ENCODE assay signal across 8 cellular contexts in genomic region chr2:238288650-238289573, GRCh38. TPM values are rescaled to one million over a fixed set of nuclear protein-coding genes. Genes with fewer than 3 reads are reported as not detected.
DNase-seq lines count a peak whose midpoint lies in the region; ATAC-seq and TF ChIP-seq lines count a peak whose summit lies in the region.

No MANE protein-coding gene starts in this region.

- peak; percentile 94 for ATAC-seq in HG02798 (IDR thresholded peaks at IDR 0.05; ENCODE audit: poor library complexity, unreplicated experiment)
- ATAC-seq in left cardiac atrium: peak; percentile 91

- peaks cover 53% of the 10 kb centered on the region for H3K4me1 Mint-ChIP-seq in progenitor cell of endocrine pancreas (ENCODE audit: low read depth)

- no peaks in the 10 kb centered on the region for H3K9me3 Mint-ChIP-seq in progenitor cell of endocrine pancreas (ENCODE audit: low read depth)

- H3K4me1 ChIP-seq in adrenal gland (replicated peaks in 1 of 2): peaks cover 23 to 40% of the 10 kb centered on the region in 2 donors
- no peaks in the 10 kb centered on the region for H3K4me1 ChIP-seq in urinary bladder (ENCODE audit: insufficient read depth)

- no peaks in the 10 kb centered on the region for H3K36me3 Mint-ChIP-seq in progenitor cell of endocrine pancreas (ENCODE audit: insufficient read depth)

- no peaks in the 10 kb centered on the region for H3K27me3 ChIP-seq in adrenal gland

- peak overlapping the region; percentile 65 for H3K4me3 ChIP-seq in GM12875 (ENCODE audit: low read depth, low read length)
- peak overlapping the region in 3 of 4 donors; percentile 29 to 84 (median 33) for H3K4me3 ChIP-seq in adrenal gland
- H3K4me3 ChIP-seq in urinary bladder (ENCODE audit: low read depth, low read length): peak overlapping the region; percentile 77

- TF ChIP-seq CTCF in GM12875 (IDR thresholded peaks at IDR 0.05; ENCODE audit: borderline replicate concordance, insufficient read depth, low read depth, low read length) (peak; percentile 40; the same call in 1 of the 2 replicates), adrenal gland (IDR thresholded peaks at IDR 0.05) (peak in 3 of 6 experiments; percentile 29 to 43 (median 31)), progenitor cell of endocrine pancreas (IDR thresholded peaks at IDR 0.05; ENCODE audit: unreplicated experiment) (peak; percentile 60)

- H3K9me3 ChIP-seq in adrenal gland (replicated peaks in 1 of 3): no peaks in the 10 kb centered on the region

- TF ChIP-seq POLR2A in adrenal gland (IDR thresholded peaks at IDR 0.05): peak; percentile 82 to 91

- no peaks in the 10 kb centered on the region for H3K27me3 Mint-ChIP-seq in progenitor cell of endocrine pancreas

- WGBS in adrenal gland, 4 donors: 1 to 2% (median 1%) methylated on average over 15 to 108 of the region's 108 CpGs
- WGBS in urinary bladder: under 1% methylated on average over 108 of the region's 108 CpGs

- H3K36me3 ChIP-seq in adrenal gland (replicated peaks in 1 of 2) (no peaks in the 10 kb centered on the region), urinary bladder (ENCODE audit: insufficient read depth) (no peaks in the 10 kb centered on the region)

- intact Hi-C loops in adrenal gland (cut with DNase I) (no loop called here), left cardiac atrium (cut with DNase I) (no loop called here)

- H3K27ac ChIP-seq in adrenal gland (peak overlapping the region in 4 of 5 donors; percentile 69 to 99 (median 82)), urinary bladder (ENCODE audit: low read depth) (peak overlapping the region; percentile 90)

- DNase-seq in NCI-H1417 treated with DMSO at 0.1 percent for 48 hours (lab: John Stamatoyannopoulos, UW) (peak; percentile 92), SW480 (ENCODE audit: low spot score) (peak; percentile 97), adrenal gland (peak; percentile 96 to 100 (median 99)), left cardiac atrium (peak; percentile 98), progenitor cell of endocrine pancreas (ENCODE audit: low spot score, unreplicated experiment) (peak; percentile 97)

- H3K27ac Mint-ChIP-seq in progenitor cell of endocrine pancreas: peak overlapping the region; percentile 95

- peak overlapping the region; percentile 86 for H3K4me3 Mint-ChIP-seq in progenitor cell of endocrine pancreas (ENCODE audit: low read depth)

RNA-seq across cellular contexts. Expression of gene PER2, which starts 0.5 kb away (rescaled TPM):
- total RNA-seq in adrenal gland (10 to 100 TPM in 1 of 8 donors, 1 to 10 TPM in 7; 2.5 to 11.4 (median 5.5) TPM), left cardiac atrium (1 to 10 TPM; 6.4 to 8.1 TPM), progenitor cell of endocrine pancreas (14.3 and 20.2 TPM in 2 replicates), urinary bladder (7.5 TPM)
- polyA plus RNA-seq in adrenal gland (1 to 10 TPM; 1.3 to 7.1 (median 4.7) TPM), urinary bladder (8.8 TPM)

RNA-seq across cellular contexts. Expression of gene TRAF3IP1, which starts 31.4 kb away (rescaled TPM):
- 10 to 100 TPM in 5 of 8 donors, 1 to 10 TPM in 3; 5.5 to 17.5 (median 12.4) TPM for total RNA-seq in adrenal gland
- polyA plus RNA-seq in adrenal gland: 10 to 100 TPM; 10.1 to 18.5 (median 16.4) TPM
- 10 to 100 TPM; 12.1 to 14.2 TPM for total RNA-seq in left cardiac atrium
- 26.1 and 27.0 TPM in 2 replicates for total RNA-seq in progenitor cell of endocrine pancreas
- 9.6 TPM for total RNA-seq in urinary bladder
- 13.6 TPM for polyA plus RNA-seq in urinary bladder

RNA-seq across cellular contexts. Expression of gene HES6, which starts 49.1 kb away (rescaled TPM):
- total RNA-seq in adrenal gland (10 to 100 TPM in 6 of 8 donors, 1 to 10 TPM in 2; 7.5 to 21.6 (median 13.3) TPM), left cardiac atrium (1 to 10 TPM; 3.8 to 4.3 TPM), progenitor cell of endocrine pancreas (64.2 and 64.7 TPM in 2 replicates), urinary bladder (3.0 TPM)
- polyA plus RNA-seq in adrenal gland (1 to 10 TPM; 4.3 to 9.2 (median 7.4) TPM), urinary bladder (6.5 TPM)

Comparison
In these comparisons a context has a peak if more than half of its experiments do, and no peak if none do; other contexts are left out.
1. Peak in every context shown above with its lines: DNase-seq, ATAC-seq, H3K4me3 ChIP-seq and H3K27ac ChIP-seq.